19 cellular contexts compared by ENCODE assay signal in genomic region chr2:57453929-57454328, GRCh38.
DNase-seq lines count a peak whose midpoint lies in the region; ATAC-seq and TF ChIP-seq lines count a peak whose summit lies in the region.
"Had no signal": no experiment of that assay in that cellular context is flagged by ENCODE, and none has a peak within 500 bp of the region (broad histone marks: within the 10 kb centered on the region; RNA-seq: fewer than 3 reads in every experiment).

No MANE protein-coding gene starts in this region.

- no peaks in the 10 kb centered on the region for H3K36me3 Mint-ChIP-seq in activated CD4-positive, alpha-beta T cell treated with anti-CD3 and anti-CD28 coated beads for 36 hours (ENCODE audit: low read depth)

- no peak overlapping the region for H3K27ac Mint-ChIP-seq in activated CD4-positive, alpha-beta T cell treated with anti-CD3 and anti-CD28 coated beads for 36 hours
- H3K27ac Mint-ChIP-seq: natural killer cell had no signal

- H3K9me3 Mint-ChIP-seq in activated CD4-positive, alpha-beta T cell treated with anti-CD3 and anti-CD28 coated beads for 36 hours (ENCODE audit: low read depth): peaks cover 3% of the 10 kb centered on the region

- no peaks in the 10 kb centered on the region for H3K4me1 ChIP-seq in tibial artery
- H3K4me1 ChIP-seq: heart right ventricle, psoas muscle, uterus had no signal

- no peak overlapping the region for H3K4me3 Mint-ChIP-seq in activated CD4-positive, alpha-beta T cell treated with anti-CD3 and anti-CD28 coated beads for 36 hours
- H3K4me3 Mint-ChIP-seq: natural killer cell had no signal

- peak; percentile 45 for DNase-seq in EL
- peak; percentile 6 for DNase-seq in LHCN-M2 (ENCODE audit: low read depth)
- DNase-seq in WERI-Rb-1: no peak
- no peak for DNase-seq in kidney epithelial cell (ENCODE audit: low read depth)
- DNase-seq in tibial artery: no peak
- no peak for DNase-seq in NCI-H1092 (lab: John Stamatoyannopoulos, UW)
- DNase-seq in activated CD4-positive, alpha-beta T cell treated with anti-CD3 and anti-CD28 coated beads for 36 hours: no peak
- DNase-seq: activated CD4-positive, alpha-beta T cell treated with anti-CD3 and anti-CD28 coated beads for 1 hour; central memory CD4-positive, alpha-beta T cell; effector CD4-positive, alpha-beta T cell; heart right ventricle; islet precursor cell; natural killer cell; NCI-H1694 treated with DMSO at 0.1 percent for 48 hours; psoas muscle; SIG-M5; stimulated activated CD4-positive, alpha-beta T cell treated with anti-CD3 and anti-CD28 coated beads, Interleukin-4, amount 100 ng/mL, for 4 hours; uterus had no signal

- H3K27ac ChIP-seq in WERI-Rb-1 (no peak overlapping the region), tibial artery (no peak overlapping the region)
- H3K27ac ChIP-seq: heart right ventricle, psoas muscle, uterus had no signal

- peak; percentile 13; the same call in 1 of the 2 replicates for TF ChIP-seq CTCF in WERI-Rb-1 (IDR thresholded peaks at IDR 0.05; ENCODE audit: low read depth, low read length)
- TF ChIP-seq CTCF in kidney epithelial cell (IDR thresholded peaks at IDR 0.05; ENCODE audit: insufficient read depth, low read length, poor library complexity, severe bottlenecking): peak; percentile 7
- no peak for TF ChIP-seq CTCF in tibial artery (IDR thresholded peaks at IDR 0.05)

- CTCF ChIA-PET in activated CD4-positive, alpha-beta T cell treated with anti-CD3 and anti-CD28 coated beads for 36 hours (lab: Charles Lee): no interaction called here

- intact Hi-C loops in tibial artery (cut with DNase I; ENCODE audit: low total_unique reads): no loop called here
- intact Hi-C loops in activated CD4-positive, alpha-beta T cell treated with anti-CD3 and anti-CD28 coated beads for 36 hours (cut with DNase I, micrococcal nuclease): no loop called here

- no peaks in the 10 kb centered on the region for H3K27me3 Mint-ChIP-seq in activated CD4-positive, alpha-beta T cell treated with anti-CD3 and anti-CD28 coated beads for 36 hours

- H3K9me3 ChIP-seq in WERI-Rb-1 (ENCODE audit: severe bottlenecking) (no peaks in the 10 kb centered on the region), tibial artery (no peaks in the 10 kb centered on the region)
- H3K9me3 ChIP-seq: psoas muscle, uterus had no signal

- ATAC-seq in GM21576 (IDR thresholded peaks at IDR 0.05; ENCODE audit: unreplicated experiment): no peak
- ATAC-seq in activated CD4-positive, alpha-beta T cell treated with anti-CD3 and anti-CD28 coated beads for 36 hours: no peak
- ATAC-seq: heart right ventricle, natural killer cell, psoas muscle had no signal

- no peaks in the 10 kb centered on the region for H3K4me1 Mint-ChIP-seq in activated CD4-positive, alpha-beta T cell treated with anti-CD3 and anti-CD28 coated beads for 36 hours
- H3K4me1 Mint-ChIP-seq: natural killer cell had no signal

- POLR2A ChIA-PET in activated CD4-positive, alpha-beta T cell treated with anti-CD3 and anti-CD28 coated beads for 36 hours (lab: Charles Lee): no interaction called here

- peaks cover 1% of the 10 kb centered on the region for H3K27me3 ChIP-seq in WERI-Rb-1 (ENCODE audit: insufficient read depth, low read depth, severe bottlenecking)
- H3K27me3 ChIP-seq in kidney epithelial cell (ENCODE audit: control insufficient read depth, insufficient read depth, low read length): no peaks in the 10 kb centered on the region
- no peaks in the 10 kb centered on the region for H3K27me3 ChIP-seq in tibial artery
- H3K27me3 ChIP-seq: heart right ventricle, uterus had no signal

- no peak overlapping the region for H3K4me3 ChIP-seq in WERI-Rb-1 (ENCODE audit: low read depth, low read length)
- H3K4me3 ChIP-seq in kidney epithelial cell (ENCODE audit: low read depth, low read length): no peak overlapping the region
- no peak overlapping the region for H3K4me3 ChIP-seq in tibial artery
- H3K4me3 ChIP-seq: heart right ventricle, psoas muscle, uterus had no signal

- H3K36me3 ChIP-seq in WERI-Rb-1 (no peaks in the 10 kb centered on the region), kidney epithelial cell (ENCODE audit: control insufficient read depth, insufficient read depth, low read length) (no peaks in the 10 kb centered on the region), tibial artery (no peaks in the 10 kb centered on the region)
- H3K36me3 ChIP-seq: heart right ventricle, uterus had no signal

Comparison
In these comparisons a context has a peak if more than half of its experiments do, and no peak if none do; other contexts are left out.
1. DNase-seq: peak in EL (single experiment) and LHCN-M2 (single experiment); none in WERI-Rb-1 (single experiment), kidney epithelial cell (single experiment), tibial artery (0 of 2), NCI-H1092 (single experiment) and activated CD4-positive, alpha-beta T cell treated with anti-CD3 and anti-CD28 coated beads for 36 hours (single experiment).
2. CTCF ChIP-seq: peak in WERI-Rb-1 (single experiment) and kidney epithelial cell (single experiment); none in tibial artery (0 of 2).